30 cellular contexts compared by ENCODE assay signal in genomic region chr3:169781209-169781855, GRCh38. TPM values are rescaled to one million over a fixed set of nuclear protein-coding genes. Genes with fewer than 3 reads are reported as not detected.
DNase-seq lines count a peak whose midpoint lies in the region; ATAC-seq and TF ChIP-seq lines count a peak whose summit lies in the region.
"Had no signal": no experiment of that assay in that cellular context is flagged by ENCODE, and none has a peak within 500 bp of the region (broad histone marks: within the 10 kb centered on the region; RNA-seq: fewer than 3 reads in every experiment).

No MANE protein-coding gene starts in this region.

- TF ChIP-seq CTCF in CD4-positive, alpha-beta T cell (IDR thresholded peaks at IDR 0.05), result no peak
- no peak for TF ChIP-seq CTCF in activated B cell treated with CpG ODN at 0.5 μM for 24 hours (IDR thresholded peaks at IDR 0.05)

- intact Hi-C loops in activated CD4-positive, alpha-beta T cell treated with anti-CD3 and anti-CD28 coated beads for 36 hours (cut with DNase I, micrococcal nuclease), result no loop called here
- intact Hi-C loops in CD4-positive, alpha-beta T cell (cut with DNase I, micrococcal nuclease), result no loop called here
- intact Hi-C loops in activated B cell treated with CpG ODN at 0.5 μM for 24 hours (cut with micrococcal nuclease), result no loop called here

- no peaks in the 10 kb centered on the region for H3K9me3 Mint-ChIP-seq in activated CD4-positive, alpha-beta T cell treated with anti-CD3 and anti-CD28 coated beads for 36 hours (ENCODE audit: low read depth)
- no peaks in the 10 kb centered on the region for H3K9me3 Mint-ChIP-seq in CD4-positive, alpha-beta T cell
- no peaks in the 10 kb centered on the region for H3K9me3 Mint-ChIP-seq in activated B cell treated with CpG ODN at 0.5 μM for 24 hours
- H3K9me3 Mint-ChIP-seq in effector memory CD8-positive, alpha-beta T cell, result no peaks in the 10 kb centered on the region
- H3K9me3 Mint-ChIP-seq: neural progenitor cell, T-cell had no signal

- H3K4me1 Mint-ChIP-seq in activated CD4-positive, alpha-beta T cell treated with anti-CD3 and anti-CD28 coated beads for 36 hours, result peaks cover 44% of the 10 kb centered on the region
- peaks cover 47% of the 10 kb centered on the region for H3K4me1 Mint-ChIP-seq in CD4-positive, alpha-beta T cell (ENCODE audit: low read depth)
- peaks cover 24% of the 10 kb centered on the region for H3K4me1 Mint-ChIP-seq in activated B cell treated with CpG ODN at 0.5 μM for 24 hours
- H3K4me1 Mint-ChIP-seq in effector memory CD8-positive, alpha-beta T cell (ENCODE audit: low read depth in 2 of 2), result peaks cover 29 to 45% of the 10 kb centered on the region in 2 donors
- H3K4me1 Mint-ChIP-seq: neural progenitor cell had no signal

- no peaks in the 10 kb centered on the region for H3K9me3 ChIP-seq in CD4-positive, alpha-beta T cell (ENCODE audit: control insufficient read depth, low read length)
- H3K9me3 ChIP-seq: A549, left ventricle myocardium inferior, sigmoid colon, SJCRH30, upper lobe of right lung had no signal

- no peak for DNase-seq in activated CD4-positive, alpha-beta T cell treated with anti-CD3 and anti-CD28 coated beads for 36 hours
- no peak for DNase-seq in activated CD4-positive, alpha-beta T cell treated with anti-CD3 and anti-CD28 coated beads for 48 hours
- DNase-seq in CD4-positive, alpha-beta T cell, result no peak
- DNase-seq in activated B cell treated with CpG ODN at 0.5 μM for 24 hours, result no peak
- no peak for DNase-seq in effector memory CD8-positive, alpha-beta T cell
- DNase-seq in NCI-H1930 (lab: John Stamatoyannopoulos, UW), result no peak
- DNase-seq in NCI-H1092 (lab: John Stamatoyannopoulos, UW), result no peak
- no peak for DNase-seq in iPS-NIHi11 (ENCODE audit: low spot score)
- DNase-seq: activated effector memory CD4-positive, alpha-beta T cell treated with Interleukin-2 at 50 U/mL for 16 hours; amygdala; dermis blood vessel endothelial cell; left ventricle myocardium inferior; midbrain; NCI-H1417; sigmoid colon; SJCRH30; stimulated activated CD4-positive, alpha-beta T cell treated with anti-CD3 and anti-CD28 coated beads, Interleukin-15, amount 100 ng/mL, for 24 hours; stimulated activated CD8-positive, alpha-beta memory T cell treated with anti-CD3 and anti-CD28 coated beads, Interleukin-4, amount 100 ng/mL, for 48 hours; substantia nigra; T-cell; upper lobe of right lung; WERI-Rb-1 had no signal

- POLR2A ChIA-PET in activated CD4-positive, alpha-beta T cell treated with anti-CD3 and anti-CD28 coated beads for 36 hours (lab: Charles Lee), result no interaction called here
- POLR2A ChIA-PET in CD4-positive, alpha-beta T cell (lab: Charles Lee), result no interaction called here
- POLR2A ChIA-PET in activated B cell treated with CpG ODN at 0.5 μM for 24 hours (lab: Charles Lee), result no interaction called here

- peaks cover 59% of the 10 kb centered on the region for H3K36me3 Mint-ChIP-seq in activated CD4-positive, alpha-beta T cell treated with anti-CD3 and anti-CD28 coated beads for 36 hours (ENCODE audit: low read depth)
- H3K36me3 Mint-ChIP-seq in CD4-positive, alpha-beta T cell (ENCODE audit: low read depth), result peaks cover 93% of the 10 kb centered on the region
- peaks cover 84% of the 10 kb centered on the region for H3K36me3 Mint-ChIP-seq in activated B cell treated with CpG ODN at 0.5 μM for 24 hours (ENCODE audit: low read depth)
- peaks cover 74% of the 10 kb centered on the region for H3K36me3 Mint-ChIP-seq in effector memory CD8-positive, alpha-beta T cell (ENCODE audit: insufficient read depth)

- no peaks in the 10 kb centered on the region for H3K27me3 ChIP-seq in CD4-positive, alpha-beta T cell (ENCODE audit: control insufficient read depth, insufficient read depth, low read length)
- H3K27me3 ChIP-seq: neural progenitor cell, sigmoid colon, SJCRH30, upper lobe of right lung had no signal

- no peaks in the 10 kb centered on the region for H3K27me3 Mint-ChIP-seq in activated CD4-positive, alpha-beta T cell treated with anti-CD3 and anti-CD28 coated beads for 36 hours
- no peaks in the 10 kb centered on the region for H3K27me3 Mint-ChIP-seq in CD4-positive, alpha-beta T cell
- no peaks in the 10 kb centered on the region for H3K27me3 Mint-ChIP-seq in activated B cell treated with CpG ODN at 0.5 μM for 24 hours
- no peaks in the 10 kb centered on the region for H3K27me3 Mint-ChIP-seq in effector memory CD8-positive, alpha-beta T cell
- H3K27me3 Mint-ChIP-seq: B cell, T-cell had no signal

- no peak for ATAC-seq in activated CD4-positive, alpha-beta T cell treated with anti-CD3 and anti-CD28 coated beads for 36 hours
- ATAC-seq in CD4-positive, alpha-beta T cell (ENCODE audit: poor library complexity), result no peak
- ATAC-seq in activated B cell treated with CpG ODN at 0.5 μM for 24 hours (ENCODE audit: low read depth), result no peak
- no peak for ATAC-seq in effector memory CD8-positive, alpha-beta T cell (replicated peaks)
- ATAC-seq: A549, Panc1, T-cell, upper lobe of right lung had no signal

- CTCF ChIA-PET in activated CD4-positive, alpha-beta T cell treated with anti-CD3 and anti-CD28 coated beads for 36 hours (lab: Charles Lee), result no interaction called here
- CTCF ChIA-PET in CD4-positive, alpha-beta T cell (lab: Charles Lee), result no interaction called here
- CTCF ChIA-PET in activated B cell treated with CpG ODN at 0.5 μM for 24 hours (lab: Charles Lee), result no interaction called here

- H3K27ac ChIP-seq in CD4-positive, alpha-beta T cell (ENCODE audit: low read depth, low read length), result no peak overlapping the region
- H3K27ac ChIP-seq: A549, HL-60, left ventricle myocardium inferior, neural progenitor cell, sigmoid colon, SJCRH30, upper lobe of right lung, WERI-Rb-1 had no signal

- no peak overlapping the region for H3K4me3 Mint-ChIP-seq in activated CD4-positive, alpha-beta T cell treated with anti-CD3 and anti-CD28 coated beads for 36 hours
- H3K4me3 Mint-ChIP-seq in CD4-positive, alpha-beta T cell, result no peak overlapping the region
- H3K4me3 Mint-ChIP-seq in activated B cell treated with CpG ODN at 0.5 μM for 24 hours, result no peak overlapping the region
- H3K4me3 Mint-ChIP-seq in effector memory CD8-positive, alpha-beta T cell, result peak overlapping the region; percentile 45 to 56
- H3K4me3 Mint-ChIP-seq: B cell, neural progenitor cell, T-cell had no signal

- H3K27ac Mint-ChIP-seq in activated CD4-positive, alpha-beta T cell treated with anti-CD3 and anti-CD28 coated beads for 36 hours, result peak overlapping the region; percentile 35
- peak overlapping the region; percentile 32 for H3K27ac Mint-ChIP-seq in CD4-positive, alpha-beta T cell
- peak overlapping the region; percentile 2 for H3K27ac Mint-ChIP-seq in activated B cell treated with CpG ODN at 0.5 μM for 24 hours
- peak overlapping the region; percentile 44 to 68 for H3K27ac Mint-ChIP-seq in effector memory CD8-positive, alpha-beta T cell
- H3K27ac Mint-ChIP-seq: B cell, neural progenitor cell had no signal

RNA-seq across cellular contexts. Expression of gene MYNN, which starts 8.1 kb away (rescaled TPM):
- 10 to 100 TPM; 13.6 to 14.2 TPM for total RNA-seq in activated CD4-positive, alpha-beta T cell treated with anti-CD3 and anti-CD28 coated beads for 36 hours
- 10 to 100 TPM; 18.7 to 20.6 TPM for total RNA-seq in CD4-positive, alpha-beta T cell
- total RNA-seq in activated B cell treated with CpG ODN at 0.5 μM for 24 hours, result 23.9 and 24.8 TPM in 2 replicates

RNA-seq across cellular contexts. Expression of gene ACTRT3, which starts 12.0 kb away (rescaled TPM):
- under 1 TPM; 0.40 to 0.62 TPM for total RNA-seq in activated CD4-positive, alpha-beta T cell treated with anti-CD3 and anti-CD28 coated beads for 36 hours
- total RNA-seq in CD4-positive, alpha-beta T cell, result not detected
- total RNA-seq in activated B cell treated with CpG ODN at 0.5 μM for 24 hours, result 0.42 and 0.49 TPM in 2 replicates
- total RNA-seq: H4, SJCRH30 had no signal

RNA-seq across cellular contexts. Expression of gene TERC, which starts 16.5 kb away (rescaled TPM):
- 10 to 100 TPM in 1 of 2 experiments, 1 to 10 TPM in 1; 2.6 to 11.1 TPM for total RNA-seq in activated CD4-positive, alpha-beta T cell treated with anti-CD3 and anti-CD28 coated beads for 36 hours
- 10 to 100 TPM in 1 of 2 experiments, 1 to 10 TPM in 1; 9.0 to 10.4 TPM for total RNA-seq in CD4-positive, alpha-beta T cell
- 2.5 and 8.4 TPM in 2 replicates for total RNA-seq in activated B cell treated with CpG ODN at 0.5 μM for 24 hours

RNA-seq across cellular contexts. Expression of gene LRRIQ4, which starts 31.3 kb away (rescaled TPM):
- under 1 TPM; 0.09 to 0.12 TPM for total RNA-seq in activated CD4-positive, alpha-beta T cell treated with anti-CD3 and anti-CD28 coated beads for 36 hours
- not detected for total RNA-seq in CD4-positive, alpha-beta T cell
- total RNA-seq in activated B cell treated with CpG ODN at 0.5 μM for 24 hours, result 0.29 and 0.40 TPM in 2 replicates
- total RNA-seq: dermis blood vessel endothelial cell, H4, left ventricle myocardium inferior, M059J, posterior vena cava, sigmoid colon, T-cell had no signal

RNA-seq across cellular contexts. Expression of gene LRRC34, which starts 31.4 kb away (rescaled TPM):
- total RNA-seq in activated CD4-positive, alpha-beta T cell treated with anti-CD3 and anti-CD28 coated beads for 36 hours, result 1 to 10 TPM; 3.8 TPM
- total RNA-seq in CD4-positive, alpha-beta T cell, result under 1 TPM; 0.22 to 0.52 TPM
- total RNA-seq in activated B cell treated with CpG ODN at 0.5 μM for 24 hours, result 4.2 and 5.7 TPM in 2 replicates

Comparison
In these comparisons a context has a peak if more than half of its experiments do, and no peak if none do; other contexts are left out.
1. H3K27ac Mint-ChIP-seq: peak in every context shown above with its lines; median percentile 56 in effector memory CD8-positive, alpha-beta T cell; 35 in activated CD4-positive, alpha-beta T cell treated with anti-CD3 and anti-CD28 coated beads for 36 hours; 32 in CD4-positive, alpha-beta T cell; 2 in activated B cell treated with CpG ODN at 0.5 μM for 24 hours.
2. H3K4me3 Mint-ChIP-seq: peak in effector memory CD8-positive, alpha-beta T cell (2 of 2); none in activated CD4-positive, alpha-beta T cell treated with anti-CD3 and anti-CD28 coated beads for 36 hours (single experiment), CD4-positive, alpha-beta T cell (single experiment) and activated B cell treated with CpG ODN at 0.5 μM for 24 hours (single experiment).